ENCODE assay signal across 8 cellular contexts in the genomic region with DNA sequence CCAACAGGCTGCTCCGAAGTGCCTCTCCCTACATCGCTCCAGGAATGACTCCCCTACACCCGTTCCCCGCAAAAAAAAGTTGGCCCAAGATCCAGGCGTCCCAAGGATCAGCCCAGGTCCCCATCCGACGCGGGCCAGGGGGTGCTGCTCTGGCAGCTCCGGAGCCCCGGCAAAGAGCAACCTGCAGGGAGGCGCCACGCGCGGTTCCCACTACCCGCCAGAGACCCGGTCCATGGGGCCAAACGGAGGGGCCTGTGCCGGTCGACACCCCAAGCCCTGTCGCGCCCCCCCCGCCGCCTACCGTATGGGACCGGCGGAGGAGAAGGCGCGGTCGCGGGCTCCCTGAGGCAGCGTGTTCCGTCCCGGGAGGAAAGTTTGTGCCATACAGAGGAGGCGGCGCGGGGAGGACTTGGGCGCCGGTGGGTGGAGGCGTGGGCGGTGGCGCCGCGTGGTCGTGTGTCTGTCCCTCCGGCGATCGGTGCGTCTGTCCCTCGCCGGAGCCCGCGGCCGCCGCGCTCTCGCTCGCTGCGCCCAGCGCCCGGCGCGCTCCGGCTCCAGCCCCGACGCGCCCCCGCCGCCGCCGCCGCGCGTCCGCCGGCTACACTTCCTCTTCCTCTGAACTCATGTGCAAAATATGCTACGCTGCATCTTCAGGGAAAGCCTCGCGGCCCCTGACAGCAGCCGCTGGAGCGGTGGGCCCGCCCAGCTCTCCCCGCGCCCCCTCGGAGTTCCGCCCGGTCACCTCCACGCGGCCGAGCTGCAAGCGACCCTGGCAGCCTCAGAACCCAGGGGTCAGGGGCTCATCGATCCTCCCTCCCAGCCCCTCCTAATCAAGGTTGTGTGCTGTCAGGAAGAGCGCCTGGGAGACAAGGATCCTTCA. TPM values are rescaled to one million over a fixed set of nuclear protein-coding genes. Genes with fewer than 3 reads are reported as not detected.
DNase-seq lines count a peak whose midpoint lies in the region; ATAC-seq and TF ChIP-seq lines count a peak whose summit lies in the region.

A gene with protein sequence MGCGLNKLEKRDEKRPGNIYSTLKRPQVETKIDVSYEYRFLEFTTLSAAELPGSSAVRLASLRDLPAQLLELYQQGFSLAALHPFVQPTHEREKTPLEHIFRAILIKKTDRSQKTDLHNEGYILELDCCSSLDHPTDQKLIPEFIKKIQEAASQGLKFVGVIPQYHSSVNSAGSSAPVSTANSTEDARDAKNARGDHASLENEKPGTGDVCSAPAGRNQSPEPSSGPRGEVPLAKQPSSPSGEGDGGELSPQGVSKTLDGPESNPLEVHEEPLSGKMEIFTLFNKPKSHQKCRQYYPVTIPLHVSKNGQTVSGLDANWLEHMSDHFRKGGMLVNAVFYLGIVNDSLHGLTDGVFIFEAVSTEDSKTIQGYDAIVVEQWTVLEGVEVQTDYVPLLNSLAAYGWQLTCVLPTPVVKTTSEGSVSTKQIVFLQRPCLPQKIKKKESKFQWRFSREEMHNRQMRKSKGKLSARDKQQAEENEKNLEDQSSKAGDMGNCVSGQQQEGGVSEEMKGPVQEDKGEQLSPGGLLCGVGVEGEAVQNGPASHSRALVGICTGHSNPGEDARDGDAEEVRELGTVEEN (minus strand): TSS at position 559 of the 880 bp plus-strand sequence. CDS start 19,830 bp downstream, outside the sequence.

- H3K4me3 ChIP-seq in LNCaP clone FGC (ENCODE audit: low read depth, low read length) = peak within 1 kb of the TSS; percentile 30

- no peaks in the 10 kb centered on the region for H3K9me3 Mint-ChIP-seq in chondrocyte (ENCODE audit: low read depth)

- DNase-seq in ELR (ENCODE audit: low read depth) = peak; percentile 86
- DNase-seq in LNCaP clone FGC (ENCODE audit: low read depth) = no peak
- peak; percentile 24 for DNase-seq in activated CD4-positive, alpha-beta T cell treated with anti-CD3 and anti-CD28 coated beads for 1 hour
- no peak for DNase-seq in chondrocyte (ENCODE audit: low spot score)
- peak; percentile 61 for DNase-seq in left lobe of liver (ENCODE audit: low spot score)
- peak; percentile 37 to 41 for DNase-seq in stimulated activated CD4-positive, alpha-beta T cell treated with anti-CD3 and anti-CD28 coated beads, Interleukin-2, amount 100 ng/mL, for 48 hours

- no peaks in the 10 kb centered on the region for H3K36me3 Mint-ChIP-seq in chondrocyte (ENCODE audit: low read depth)

- TF ChIP-seq CTCF in LNCaP clone FGC (IDR thresholded peaks at IDR 0.05; ENCODE audit: control insufficient read depth, extremely low read depth, insufficient read depth) = no peak
- peak; percentile 39 for TF ChIP-seq CTCF in chondrocyte (IDR thresholded peaks at IDR 0.05)

- H3K27me3 Mint-ChIP-seq in chondrocyte (ENCODE audit: low read depth) = no peaks in the 10 kb centered on the region

- H3K4me1 Mint-ChIP-seq in chondrocyte (ENCODE audit: low read depth) = peaks cover 53% of the 10 kb centered on the region

- H3K4me3 Mint-ChIP-seq in chondrocyte (ENCODE audit: unreplicated experiment) = peak within 1 kb of the TSS; percentile 96

- peak; percentile 54 for ATAC-seq in left lobe of liver
- no peak for ATAC-seq in HG03095 (IDR thresholded peaks at IDR 0.05; ENCODE audit: unreplicated experiment)
- no peak for ATAC-seq in HG02759 (IDR thresholded peaks at IDR 0.05; ENCODE audit: unreplicated experiment)

- peak within 1 kb of the TSS; percentile 79 for H3K27ac Mint-ChIP-seq in chondrocyte (ENCODE audit: unreplicated experiment)

RNA-seq across cellular contexts. Expression of the gene that starts here (rescaled TPM):
- total RNA-seq in chondrocyte (53.3 to 54.9 TPM (median 53.4 TPM) in 3 replicates), left lobe of liver (20.9 TPM)

Comparison
In these comparisons a context has a peak if more than half of its experiments do, and no peak if none do; other contexts are left out.
1. DNase-seq: peak in ELR (single experiment), activated CD4-positive, alpha-beta T cell treated with anti-CD3 and anti-CD28 coated beads for 1 hour (single experiment), left lobe of liver (single experiment) and stimulated activated CD4-positive, alpha-beta T cell treated with anti-CD3 and anti-CD28 coated beads, Interleukin-2, amount 100 ng/mL, for 48 hours (2 of 2); none in LNCaP clone FGC (single experiment) and chondrocyte (single experiment).